In the genomic region with DNA sequence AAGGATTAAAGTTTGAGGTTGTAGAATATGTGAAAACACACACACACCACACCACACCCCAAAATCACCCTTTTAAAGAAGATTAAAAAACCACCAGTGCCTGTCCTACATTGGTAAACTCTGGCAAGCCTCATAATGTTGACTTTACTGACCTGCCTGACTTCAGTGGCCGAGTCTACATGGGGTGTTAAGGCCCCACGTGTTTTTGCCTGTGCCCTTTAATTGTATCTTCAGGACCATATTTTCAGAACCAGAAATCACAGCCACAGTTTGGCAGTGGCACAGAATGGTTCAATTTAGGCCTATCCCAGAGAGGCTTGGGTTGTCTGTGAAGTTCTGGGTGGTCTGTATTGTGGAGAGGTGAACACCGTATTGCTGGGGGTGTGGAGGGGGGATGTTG, we compare ENCODE assay signal across 18 cellular contexts. TPM values are rescaled to one million over a fixed set of nuclear protein-coding genes. Genes with fewer than 3 reads are reported as not detected.
A peak's percentile ranks its signal among the peaks of the same experiment; 100 is the strongest.
DNase-seq lines count a peak whose midpoint lies in the region; ATAC-seq and TF ChIP-seq lines count a peak whose summit lies in the region.
"Had no signal": no experiment of that assay in that cellular context is flagged by ENCODE, and none has a peak within 500 bp of the region (broad histone marks: within the 10 kb centered on the region; RNA-seq: fewer than 3 reads in every experiment).

No MANE protein-coding gene starts in this region.

- DNase-seq in T-helper 17 cell, result no peak
- DNase-seq in effector memory CD8-positive, alpha-beta T cell, result no peak
- no peak for DNase-seq in natural killer cell
- no peak for DNase-seq in stomach
- no peak for DNase-seq in stimulated activated CD4-positive, alpha-beta T cell treated with anti-CD3 and anti-CD28 coated beads, Interleukin-12 subunit alpha, Interleukin-12 subunit beta, amount 100 ng/mL, for 4 hours
- DNase-seq in NCI-H345 treated with DMSO at 0.1 percent for 48 hours (lab: John Stamatoyannopoulos, UW; ENCODE audit: unreplicated experiment), result no peak
- DNase-seq in H7, result no peak
- DNase-seq: activated gamma-delta T cell treated with Interleukin-2 at 50 U/mL for 16 hours; CD4-positive, CD25-positive, alpha-beta regulatory T cell; effector CD8-positive, alpha-beta T cell; GF-D8; glutamatergic neuron; NCI-H1105; stimulated activated CD4-positive, alpha-beta T cell treated with anti-CD3 and anti-CD28 coated beads, Interleukin-4, amount 100 ng/mL, for 4 hours had no signal

- TF ChIP-seq CTCF in natural killer cell (IDR thresholded peaks at IDR 0.05) (no peak), stomach (IDR thresholded peaks at IDR 0.05) (no peak)

- peak overlapping the region; percentile 78 for H3K27ac Mint-ChIP-seq in T-helper 17 cell
- H3K27ac Mint-ChIP-seq in effector memory CD8-positive, alpha-beta T cell, result peak overlapping the region; percentile 28 to 67
- peak overlapping the region; percentile 89 to 100 for H3K27ac Mint-ChIP-seq in natural killer cell

- H3K27me3 Mint-ChIP-seq in T-helper 17 cell (no peaks in the 10 kb centered on the region), natural killer cell (ENCODE audit: low read depth in 2 of 2) (no peaks in the 10 kb centered on the region)
- peaks cover 0 to 7% of the 10 kb centered on the region in 2 donors for H3K27me3 Mint-ChIP-seq in effector memory CD8-positive, alpha-beta T cell

- WGBS in stomach, 5 donors, result 31 to 63% (median 45%) methylated on average over 3 of the region's 3 CpGs

- H3K27me3 ChIP-seq in stomach (no peaks in the 10 kb centered on the region), H7 (ENCODE audit: control insufficient read depth, insufficient read depth, low read length) (no peaks in the 10 kb centered on the region)
- H3K27me3 ChIP-seq: cardiac muscle cell had no signal

- peak overlapping the region in 3 of 5 donors; percentile 52 to 69 (median 57) for H3K27ac ChIP-seq in stomach
- H3K27ac ChIP-seq: cardiac muscle cell had no signal

- H3K4me3 Mint-ChIP-seq in T-helper 17 cell (no peak overlapping the region), natural killer cell (peak overlapping the region; percentile 75)
- H3K4me3 Mint-ChIP-seq in effector memory CD8-positive, alpha-beta T cell, result peak overlapping the region in 1 of 2 donors; percentile 57
- H3K4me3 Mint-ChIP-seq: CD4-positive, CD25-positive, alpha-beta regulatory T cell had no signal

- H3K36me3 Mint-ChIP-seq in T-helper 17 cell (ENCODE audit: low read depth) (no peaks in the 10 kb centered on the region), natural killer cell (no peaks in the 10 kb centered on the region)
- H3K36me3 Mint-ChIP-seq in effector memory CD8-positive, alpha-beta T cell (ENCODE audit: insufficient read depth), result peaks cover 37% of the 10 kb centered on the region

- H3K4me3 ChIP-seq in stomach (peak overlapping the region in 1 of 4 donors; percentile 18), H7 (ENCODE audit: insufficient read depth, low read depth, low read length) (no peak overlapping the region)
- H3K4me3 ChIP-seq: cardiac muscle cell, lung, smooth muscle cell had no signal

- H3K4me1 Mint-ChIP-seq in T-helper 17 cell (peaks cover 35% of the 10 kb centered on the region), natural killer cell (peaks cover 95 to 98% of the 10 kb centered on the region in 2 donors)
- peaks cover 9 to 47% of the 10 kb centered on the region in 2 donors for H3K4me1 Mint-ChIP-seq in effector memory CD8-positive, alpha-beta T cell (ENCODE audit: low read depth in 2 of 2)

- H3K9me3 ChIP-seq in T-helper 17 cell (ENCODE audit: control insufficient read depth, low read length, poor library complexity, severe bottlenecking) (no peaks in the 10 kb centered on the region), stomach (no peaks in the 10 kb centered on the region)

- TF ChIP-seq POLR2A in stomach (IDR thresholded peaks at IDR 0.05), result no peak

- H3K9me3 Mint-ChIP-seq in effector memory CD8-positive, alpha-beta T cell, result no peaks in the 10 kb centered on the region
- no peaks in the 10 kb centered on the region for H3K9me3 Mint-ChIP-seq in natural killer cell
- H3K9me3 Mint-ChIP-seq: CD4-positive, CD25-positive, alpha-beta regulatory T cell had no signal

- no peak for ATAC-seq in T-helper 17 cell
- no peak for ATAC-seq in effector memory CD8-positive, alpha-beta T cell (replicated peaks)
- no peak for ATAC-seq in natural killer cell

- intact Hi-C loops in natural killer cell (cut with micrococcal nuclease) (no loop called here), stomach (cut with DNase I; ENCODE audit: low total_unique reads) (no loop called here)

- peaks cover 64 to 96% (median 82%) of the 10 kb centered on the region in 4 donors for H3K4me1 ChIP-seq in stomach

- H3K36me3 ChIP-seq in stomach (peaks cover 10 to 45% (median 35%) of the 10 kb centered on the region in 4 donors), H7 (replicated peaks; ENCODE audit: control insufficient read depth, insufficient read depth, low read length) (no peaks in the 10 kb centered on the region)
- H3K36me3 ChIP-seq: cardiac muscle cell had no signal

- TF ChIP-seq EP300 in stomach (IDR thresholded peaks at IDR 0.05), result no peak

RNA-seq across cellular contexts. Expression of a gene that starts 33.4 kb away (rescaled TPM):
- 10 to 100 TPM; 17.2 to 20.7 TPM for total RNA-seq in T-helper 17 cell
- total RNA-seq in natural killer cell, result 100 to 1,000 TPM; 104 to 224 (median 156) TPM
- total RNA-seq in stomach, result 100 to 1,000 TPM in 3 of 5 donors, 10 to 100 TPM in 2; 30.1 to 318 (median 137) TPM
- polyA plus RNA-seq in stomach, result 10 to 100 TPM in 2 of 3 donors, 1 to 10 TPM in 1; 7.9 to 22.5 (median 19.1) TPM
- total RNA-seq in H7 (2014; rRNA removed; shearing (Covaris generic)), result not detected in 2 replicates
- total RNA-seq: NCI-H460, smooth muscle cell had no signal
- polyA plus RNA-seq: smooth muscle cell had no signal

Comparison
In these comparisons a context has a peak if more than half of its experiments do, and no peak if none do; other contexts are left out.
1. RNA of a gene that starts 33.4 kb away (total RNA-seq): 104 to 224 TPM in natural killer cell, 30.1 to 318 TPM in stomach and 17.2 to 20.7 TPM in T-helper 17 cell; not detected in H7; every median in the first group is over 10 times any median in the second.
2. Peak in every context shown above with its lines, with median percentiles within 50 percentile points of each other: H3K27ac Mint-ChIP-seq.